2 cellular contexts compared by ENCODE assay signal in the genomic region with DNA sequence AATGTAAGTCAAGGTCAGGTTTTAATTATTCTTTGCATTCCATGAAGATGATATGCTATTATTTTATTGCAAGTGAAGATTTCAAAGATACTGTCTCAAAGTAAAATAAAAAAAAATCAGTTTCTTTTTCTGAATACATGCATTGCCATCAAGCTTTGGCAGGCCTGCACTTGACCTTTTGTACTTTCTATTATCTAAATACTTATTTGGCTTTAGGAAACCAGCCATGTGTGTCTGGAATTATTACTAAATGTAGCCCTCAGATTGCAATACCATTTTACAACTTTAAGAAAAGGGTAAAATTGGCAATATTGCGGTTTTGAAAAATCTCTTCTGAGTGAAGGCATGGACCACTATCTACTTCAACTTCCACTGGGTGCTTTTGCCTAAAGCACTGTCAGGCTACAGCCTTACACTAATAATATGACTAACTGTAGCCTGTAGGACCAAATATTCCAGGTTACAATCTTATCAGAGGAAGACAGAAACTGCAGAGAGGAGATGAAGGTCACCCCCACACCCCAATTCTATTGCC.
TF ChIP-seq lines count a peak whose summit lies in the region.

No MANE protein-coding gene starts in this region.

TF ChIP-seq in SK-N-SH, 30 proteins besides CTCF, POLR2A, EP300 and RAD21 (continued from another document):
- TF ChIP-seq NRF1 (IDR thresholded peaks at IDR 0.05; ENCODE audit: low read depth, low read length) (no peak), SMC3 (IDR thresholded peaks at IDR 0.05; ENCODE audit: low read depth, low read length) (no peak), SIN3A (IDR thresholded peaks at IDR 0.05; ENCODE audit: borderline replicate concordance, low read depth, low read length) (no peak), FOXJ3 (CRISPR knock-in tag; IDR thresholded peaks at IDR 0.05) (no peak), TCF12 (IDR thresholded peaks at IDR 0.05) (no peak), NFIC (IDR thresholded peaks at IDR 0.05; ENCODE audit: borderline replicate concordance) (no peak), MXI1 (IDR thresholded peaks at IDR 0.05; ENCODE audit: low read depth, low read length) (no peak), GATA2 (CRISPR knock-in tag; IDR thresholded peaks at IDR 0.05) (no peak)

TF ChIP-seq in SK-N-SH treated with all-trans-retinoic acid at 6 μM for 48 hours, 23 proteins besides CTCF, POLR2A, EP300 and RAD21 (continued from another document):
- TF ChIP-seq PPARA (CRISPR knock-in tag; IDR thresholded peaks at IDR 0.05; ENCODE audit: borderline replicate concordance): no peak
